Comparison of ENCODE assay signal across 9 cellular contexts in genomic region chr11:6233984-6234313, GRCh38. TPM values are rescaled to one million over a fixed set of nuclear protein-coding genes. Genes with fewer than 3 reads are reported as not detected.
A peak's percentile ranks its signal among the peaks of the same experiment; 100 is the strongest.
DNase-seq lines count a peak whose midpoint lies in the region; ATAC-seq and TF ChIP-seq lines count a peak whose summit lies in the region.
"Had no signal": no experiment of that assay in that cellular context is flagged by ENCODE, and none has a peak within 500 bp of the region (broad histone marks: within the 10 kb centered on the region; RNA-seq: fewer than 3 reads in every experiment).

No MANE protein-coding gene starts in this region.

- H3K4me3 Mint-ChIP-seq in activated naive CD8-positive, alpha-beta T cell treated with anti-CD3 and anti-CD28 coated beads, Interleukin-2, amount 50 U/mL, for 24 hours, result peak overlapping the region; percentile 93

- no peaks in the 10 kb centered on the region for H3K9me3 Mint-ChIP-seq in activated naive CD8-positive, alpha-beta T cell treated with anti-CD3 and anti-CD28 coated beads, Interleukin-2, amount 50 U/mL, for 24 hours

- POLR2A ChIA-PET in AG04450 (lab: Yijun Ruan, JAX), result interaction anchor here (1.0 kb wide), 1 partner anchor 86 kb away, joined by 6 read pairs; the partner anchor contains the start of gene CAVIN3

- H3K27ac Mint-ChIP-seq in activated naive CD8-positive, alpha-beta T cell treated with anti-CD3 and anti-CD28 coated beads, Interleukin-2, amount 50 U/mL, for 24 hours, result peak overlapping the region; percentile 88

- TF ChIP-seq CTCF in AG04450 (IDR thresholded peaks at IDR 0.05; ENCODE audit: low read depth, low read length) (no peak), liver (IDR thresholded peaks at IDR 0.05; ENCODE audit: low read depth, low read length, missing input control) (no peak), upper lobe of right lung (IDR thresholded peaks at IDR 0.05) (no peak)

- CTCF ChIA-PET in AG04450 (lab: Charles Lee), result interaction anchor here (1.1 to 7.2 kb wide), 5 partner anchors 9 to 521 kb away, joined by 3 to 61 read pairs (median 6); no protein-coding TSS in a partner anchor

- H3K9me3 ChIP-seq in AG04450 (ENCODE audit: control insufficient read depth, insufficient read depth, low read length), result no peaks in the 10 kb centered on the region
- H3K9me3 ChIP-seq in liver (ENCODE audit: control insufficient read depth in 4 of 4, low read length in 3 of 4), result no peaks in the 10 kb centered on the region
- H3K9me3 ChIP-seq in upper lobe of right lung, result no peaks in the 10 kb centered on the region

- no peaks in the 10 kb centered on the region for H3K27me3 Mint-ChIP-seq in activated naive CD8-positive, alpha-beta T cell treated with anti-CD3 and anti-CD28 coated beads, Interleukin-2, amount 50 U/mL, for 24 hours

- H3K4me1 ChIP-seq in liver (ENCODE audit: control insufficient read depth in 4 of 4, insufficient read depth in 4 of 4, low read length in 3 of 4) (peaks cover 7 to 33% (median 28%) of the 10 kb centered on the region in 4 donors), upper lobe of right lung (peaks cover 23% of the 10 kb centered on the region)

- 2% methylated on average over 9 of the region's 9 CpGs for WGBS in liver

- H3K27ac ChIP-seq in AG04450 (ENCODE audit: low read depth, low read length), result peak overlapping the region; percentile 47
- peak overlapping the region; percentile 50 to 68 for H3K27ac ChIP-seq in liver (ENCODE audit: low read depth in 1 of 2, low read length in 2 of 2)
- H3K27ac ChIP-seq in upper lobe of right lung, result peak overlapping the region; percentile 83

- no peaks in the 10 kb centered on the region for H3K36me3 ChIP-seq in liver (ENCODE audit: control insufficient read depth in 4 of 4, insufficient read depth in 3 of 4, low read depth in 1 of 4, low read length in 3 of 4)
- no peaks in the 10 kb centered on the region for H3K36me3 ChIP-seq in upper lobe of right lung

- intact Hi-C loops in upper lobe of right lung (cut with DNase I), result no loop called here

- H3K4me1 Mint-ChIP-seq in activated naive CD8-positive, alpha-beta T cell treated with anti-CD3 and anti-CD28 coated beads, Interleukin-2, amount 50 U/mL, for 24 hours, result peaks cover 46% of the 10 kb centered on the region

- peak overlapping the region; percentile 17 to 60 for H3K9ac ChIP-seq in liver (ENCODE audit: low read depth in 1 of 2, low read length in 2 of 2)

- TF ChIP-seq RAD21 in liver (IDR thresholded peaks at IDR 0.05), result no peak

- DNase-seq in AG04450 (ENCODE audit: low read depth, low spot score), result no peak
- DNase-seq in activated naive CD8-positive, alpha-beta T cell treated with anti-CD3 and anti-CD28 coated beads, Interleukin-2, amount 50 U/mL, for 24 hours, result no peak
- DNase-seq in upper lobe of right lung, result no peak
- DNase-seq in NCI-H345 treated with DMSO at 0.1 percent for 48 hours (lab: John Stamatoyannopoulos, UW; ENCODE audit: unreplicated experiment), result no peak
- no peak for DNase-seq in retina

- H3K4me3 ChIP-seq in AG04450 (ENCODE audit: low read depth, low read length) (peak overlapping the region; percentile 99), liver (ENCODE audit: low read depth in 1 of 3, low read length in 3 of 3) (peak overlapping the region; percentile 68 to 78 (median 74)), upper lobe of right lung (peak overlapping the region; percentile 78)

- no peaks in the 10 kb centered on the region for H3K36me3 Mint-ChIP-seq in activated naive CD8-positive, alpha-beta T cell treated with anti-CD3 and anti-CD28 coated beads, Interleukin-2, amount 50 U/mL, for 24 hours (ENCODE audit: low read depth)

- peaks cover 3% of the 10 kb centered on the region for H3K27me3 ChIP-seq in AG04450 (ENCODE audit: control insufficient read depth, insufficient read depth, low read length)
- no peaks in the 10 kb centered on the region for H3K27me3 ChIP-seq in liver (ENCODE audit: control insufficient read depth in 4 of 4, insufficient read depth in 4 of 4, low read length in 3 of 4)
- H3K27me3 ChIP-seq in upper lobe of right lung, result no peaks in the 10 kb centered on the region

- ATAC-seq in HG02885 (IDR thresholded peaks at IDR 0.05; ENCODE audit: poor library complexity, unreplicated experiment), result peak; percentile 0
- no peak for ATAC-seq in activated naive CD8-positive, alpha-beta T cell treated with anti-CD3 and anti-CD28 coated beads, Interleukin-2, amount 50 U/mL, for 24 hours
- no peak for ATAC-seq in upper lobe of right lung
- ATAC-seq in HG02798 (IDR thresholded peaks at IDR 0.05; ENCODE audit: poor library complexity, unreplicated experiment), result no peak

TF ChIP-seq in liver, 16 proteins besides CTCF, POLR2A, EP300 and RAD21:
- TF ChIP-seq EGR1 (IDR thresholded peaks at IDR 0.05; ENCODE audit: low read depth in 2 of 2) (no peak), REST (IDR thresholded peaks at IDR 0.05) (no peak), FOXA2 (IDR thresholded peaks at IDR 0.05) (no peak), NR2F2 (IDR thresholded peaks at IDR 0.05) (no peak), RXRA (IDR thresholded peaks at IDR 0.05) (no peak), FOXA1 (IDR thresholded peaks at IDR 0.05) (no peak), JUND (IDR thresholded peaks at IDR 0.05) (no peak), HNF4G (IDR thresholded peaks at IDR 0.05) (no peak), SP1 (IDR thresholded peaks at IDR 0.05) (no peak), HNF4A (conservative IDR thresholded peaks at IDR 0.05) (no peak), TAF1 (conservative IDR thresholded peaks at IDR 0.05) (no peak), GABPA (IDR thresholded peaks at IDR 0.05 in 1 of 2, conservative IDR thresholded peaks at IDR 0.05 in 1 of 2) (no peak), YY1 (IDR thresholded peaks at IDR 0.05) (no peak)
- TF ChIP-seq, protein P1, sequence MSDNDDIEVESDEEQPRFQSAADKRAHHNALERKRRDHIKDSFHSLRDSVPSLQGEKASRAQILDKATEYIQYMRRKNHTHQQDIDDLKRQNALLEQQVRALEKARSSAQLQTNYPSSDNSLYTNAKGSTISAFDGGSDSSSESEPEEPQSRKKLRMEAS (IDR thresholded peaks at IDR 0.05), result no peak
- TF ChIP-seq, protein P2, sequence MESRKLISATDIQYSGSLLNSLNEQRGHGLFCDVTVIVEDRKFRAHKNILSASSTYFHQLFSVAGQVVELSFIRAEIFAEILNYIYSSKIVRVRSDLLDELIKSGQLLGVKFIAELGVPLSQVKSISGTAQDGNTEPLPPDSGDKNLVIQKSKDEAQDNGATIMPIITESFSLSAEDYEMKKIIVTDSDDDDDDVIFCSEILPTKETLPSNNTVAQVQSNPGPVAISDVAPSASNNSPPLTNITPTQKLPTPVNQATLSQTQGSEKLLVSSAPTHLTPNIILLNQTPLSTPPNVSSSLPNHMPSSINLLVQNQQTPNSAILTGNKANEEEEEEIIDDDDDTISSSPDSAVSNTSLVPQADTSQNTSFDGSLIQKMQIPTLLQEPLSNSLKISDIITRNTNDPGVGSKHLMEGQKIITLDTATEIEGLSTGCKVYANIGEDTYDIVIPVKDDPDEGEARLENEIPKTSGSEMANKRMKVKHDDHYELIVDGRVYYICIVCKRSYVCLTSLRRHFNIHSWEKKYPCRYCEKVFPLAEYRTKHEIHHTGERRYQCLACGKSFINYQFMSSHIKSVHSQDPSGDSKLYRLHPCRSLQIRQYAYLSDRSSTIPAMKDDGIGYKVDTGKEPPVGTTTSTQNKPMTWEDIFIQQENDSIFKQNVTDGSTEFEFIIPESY (IDR thresholded peaks at IDR 0.05), result no peak
- TF ChIP-seq, protein P3, sequence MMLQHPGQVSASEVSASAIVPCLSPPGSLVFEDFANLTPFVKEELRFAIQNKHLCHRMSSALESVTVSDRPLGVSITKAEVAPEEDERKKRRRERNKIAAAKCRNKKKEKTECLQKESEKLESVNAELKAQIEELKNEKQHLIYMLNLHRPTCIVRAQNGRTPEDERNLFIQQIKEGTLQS (IDR thresholded peaks at IDR 0.05), result no peak

RNA-seq across cellular contexts. Expression of gene FHIP1B, which starts 0.5 kb away (rescaled TPM):
- polyA plus RNA-seq in AG04450 (2011; rRNA removed) (18.9 and 19.8 TPM in 2 replicates), liver (10 to 100 TPM; 16.4 to 17.4 TPM)
- polyA minus RNA-seq in AG04450 (2011; rRNA and poly(A)+ RNA removed), result 17.8 and 18.0 TPM in 2 replicates
- total RNA-seq in liver (10 to 100 TPM; 12.3 to 21.2 TPM), upper lobe of right lung (40.6 TPM)

RNA-seq across cellular contexts. Expression of gene CNGA4, which starts 4.9 kb away (rescaled TPM):
- polyA plus RNA-seq in AG04450 (2011; rRNA removed) (0.04 and 0.07 TPM in 2 replicates), liver (under 1 TPM in 1 of 2 donors, not detected in 1; 0.09 TPM)
- polyA minus RNA-seq in AG04450 (2011; rRNA and poly(A)+ RNA removed), result 0.14 TPM in 1 of 2 replicates, not detected in the other
- total RNA-seq in liver (not detected), upper lobe of right lung (not detected)
- total RNA-seq: left cardiac atrium had no signal

RNA-seq across cellular contexts. Expression of gene CCKBR, which starts 25.7 kb away (rescaled TPM):
- polyA plus RNA-seq in AG04450 (2011; rRNA removed) (not detected in 2 replicates), liver (not detected)
- polyA minus RNA-seq in AG04450 (2011; rRNA and poly(A)+ RNA removed), result not detected in 2 replicates
- total RNA-seq in liver (not detected), upper lobe of right lung (not detected)
- total RNA-seq: left cardiac atrium had no signal

RNA-seq across cellular contexts. Expression of gene C11orf42, which starts 28.6 kb away (rescaled TPM):
- not detected in 2 replicates for polyA plus RNA-seq in AG04450 (2011; rRNA removed)
- polyA minus RNA-seq in AG04450 (2011; rRNA and poly(A)+ RNA removed), result not detected in 2 replicates
- total RNA-seq in liver, result not detected
- not detected for polyA plus RNA-seq in liver
- not detected for total RNA-seq in upper lobe of right lung
- total RNA-seq: left cardiac atrium had no signal

RNA-seq across cellular contexts. Expression of gene OR52W1, which starts 34.9 kb away (rescaled TPM):
- polyA plus RNA-seq in AG04450 (2011; rRNA removed) (not detected in 2 replicates), liver (not detected)
- not detected in 2 replicates for polyA minus RNA-seq in AG04450 (2011; rRNA and poly(A)+ RNA removed)
- total RNA-seq in liver (not detected), upper lobe of right lung (not detected)
- total RNA-seq: left cardiac atrium had no signal
